Comparison of ENCODE assay signal across 15 cellular contexts in genomic region chr2:235073938-235074337, GRCh38.
"Had no signal": no experiment of that assay in that cellular context is flagged by ENCODE, and none has a peak within 500 bp of the region (broad histone marks: within the 10 kb centered on the region; RNA-seq: fewer than 3 reads in every experiment).

No MANE protein-coding gene starts in this region.

- DNase-seq: activated CD4-positive, alpha-beta T cell treated with anti-CD3 and anti-CD28 coated beads, Interleukin-2, amount 10 ng/mL, durations not matched to agents 24 days and 14 days; activated CD4-positive, CD25-positive, alpha-beta regulatory T cell; activated CD8-positive, alpha-beta memory T cell treated with anti-CD3 and anti-CD28 coated beads, Interleukin-2, amount 50 U/mL, for 4 hours; activated CD8-positive, alpha-beta T cell treated with anti-CD3 and anti-CD28 coated beads, Interleukin-2, amount 10 ng/mL, durations not matched to agents 7 days and 5 days; activated gamma-delta T cell; activated T-cell treated with anti-CD3 and anti-CD28 coated beads, Interleukin-2, amount 50 U/mL, for 48 hours; amniotic stem cell; hypothalamus; kidney; lower lobe of right lung; pancreas had no signal

- H3K4me3 ChIP-seq: coronary artery, esophagus muscularis mucosa, lower lobe of right lung, pancreas, thoracic aorta had no signal

- H3K27me3 ChIP-seq: esophagus muscularis mucosa, pancreas had no signal

- H3K27ac ChIP-seq: coronary artery, esophagus muscularis mucosa, lower lobe of right lung, pancreas, thoracic aorta had no signal

- H3K36me3 ChIP-seq: esophagus muscularis mucosa, lower lobe of right lung, pancreas, thoracic aorta had no signal

- ATAC-seq: activated CD8-positive, alpha-beta T cell treated with anti-CD3 and anti-CD28 coated beads, Interleukin-2, amount 10 ng/mL, durations not matched to agents 7 days and 5 days; lower lobe of right lung; pancreas; stimulated activated effector memory CD8-positive, alpha-beta T cell treated with anti-CD3 and anti-CD28 coated beads, Interleukin-12 subunit alpha, Interleukin-12 subunit beta, amount 100 ng/mL, for 72 hours had no signal

- H3K9me3 ChIP-seq: esophagus muscularis mucosa, lower lobe of right lung, pancreas, thoracic aorta had no signal

- H3K4me1 ChIP-seq: lower lobe of right lung, pancreas had no signal
